In genomic region chr6:166459906-166460305, GRCh38 we compare ENCODE assay signal across 17 cellular contexts.
A peak's percentile ranks its signal among the peaks of the same experiment; 100 is the strongest.
DNase-seq lines count a peak whose midpoint lies in the region; ATAC-seq and TF ChIP-seq lines count a peak whose summit lies in the region.
"Had no signal": no experiment of that assay in that cellular context is flagged by ENCODE, and none has a peak within 500 bp of the region (broad histone marks: within the 10 kb centered on the region; RNA-seq: fewer than 3 reads in every experiment).

No MANE protein-coding gene starts in this region.

- H3K27me3 Mint-ChIP-seq in memory B cell (no peaks in the 10 kb centered on the region), osteocyte (ENCODE audit: unreplicated experiment) (no peaks in the 10 kb centered on the region)
- H3K27me3 Mint-ChIP-seq in stimulated activated memory B cell treated with anti-CD40 and anti-IgM and Interleukin-4, amounts not matched to agents 10 μg/mL and 1 μg/mL and 100 μg/mL, for 72 hours = no peaks in the 10 kb centered on the region
- H3K27me3 Mint-ChIP-seq: B cell had no signal

- TF ChIP-seq CTCF in RWPE1 (conservative IDR thresholded peaks at IDR 0.05; ENCODE audit: low read depth) (no peak), osteocyte (IDR thresholded peaks at IDR 0.05) (no peak)

- H3K4me3 Mint-ChIP-seq in memory B cell (no peak overlapping the region), osteocyte (ENCODE audit: unreplicated experiment) (no peak overlapping the region)
- no peak overlapping the region for H3K4me3 Mint-ChIP-seq in stimulated activated memory B cell treated with anti-CD40 and anti-IgM and Interleukin-4, amounts not matched to agents 10 μg/mL and 1 μg/mL and 100 μg/mL, for 72 hours
- H3K4me3 Mint-ChIP-seq: CD14-positive monocyte; CD8-positive, alpha-beta T cell; GM23338; H9 had no signal

- H3K9me3 ChIP-seq in BLaER1 treated with 17β-estradiol and CSF1 and Interleukin-3, amounts not matched to agents 10 nM and 100 nM (replicated peaks in 1 of 11) = peaks cover 13 to 20% (median 17%) of the 10 kb centered on the region in 11 experiments

- H3K9ac ChIP-seq in BLaER1 treated with 17β-estradiol and CSF1 and Interleukin-3, amounts not matched to agents 10 nM and 100 nM = peak overlapping the region in 6 of 11 experiments; percentile 59 to 85 (median 82); a peak in 10 of 22 replicates

- H3K4me1 ChIP-seq in BLaER1 treated with 17β-estradiol and CSF1 and Interleukin-3, amounts not matched to agents 10 nM and 100 nM = peaks cover 37 to 79% (median 73%) of the 10 kb centered on the region in 10 experiments

- H3K4me1 Mint-ChIP-seq in memory B cell = peaks cover 21% of the 10 kb centered on the region
- peaks cover 41% of the 10 kb centered on the region for H3K4me1 Mint-ChIP-seq in stimulated activated memory B cell treated with anti-CD40 and anti-IgM and Interleukin-4, amounts not matched to agents 10 μg/mL and 1 μg/mL and 100 μg/mL, for 72 hours
- peaks cover 15% of the 10 kb centered on the region for H3K4me1 Mint-ChIP-seq in osteocyte (ENCODE audit: unreplicated experiment)

- peak overlapping the region in 9 of 11 experiments; percentile 75 to 96 (median 86); a peak in 18 of 22 replicates for H3K4me2 ChIP-seq in BLaER1 treated with 17β-estradiol and CSF1 and Interleukin-3, amounts not matched to agents 10 nM and 100 nM
- H3K4me2 ChIP-seq: GM23338 had no signal

- H3K36me3 Mint-ChIP-seq in memory B cell (peaks cover 6% of the 10 kb centered on the region), osteocyte (ENCODE audit: unreplicated experiment) (peaks cover 23% of the 10 kb centered on the region)
- peaks cover 13% of the 10 kb centered on the region for H3K36me3 Mint-ChIP-seq in stimulated activated memory B cell treated with anti-CD40 and anti-IgM and Interleukin-4, amounts not matched to agents 10 μg/mL and 1 μg/mL and 100 μg/mL, for 72 hours
- H3K36me3 Mint-ChIP-seq: CD8-positive, alpha-beta T cell had no signal

- H3K36me3 ChIP-seq in BLaER1 treated with 17β-estradiol and CSF1 and Interleukin-3, amounts not matched to agents 10 nM and 100 nM = peaks cover 0 to 14% (median 5%) of the 10 kb centered on the region in 11 experiments; a peak in 9 of 22 replicates

- DNase-seq in RWPE1 (ENCODE audit: low spot score) = no peak
- DNase-seq in memory B cell (ENCODE audit: low spot score in 2 of 2) = no peak
- no peak for DNase-seq in osteocyte (ENCODE audit: extremely low spot score, unreplicated experiment)
- no peak for DNase-seq in NCI-H748 (lab: John Stamatoyannopoulos, UW; ENCODE audit: unreplicated experiment)
- DNase-seq in activated effector memory CD4-positive, alpha-beta T cell treated with anti-CD3 and anti-CD28 coated beads, Interleukin-2, amount 50 U/mL, for 16 hours = no peak
- DNase-seq: ACHN; CD8-positive, alpha-beta T cell; COR-L47; DMS153; DMS79 treated with DMSO at 0.1 percent for 48 hours; GDM1; H9 had no signal

- H3K27ac ChIP-seq in BLaER1 treated with 17β-estradiol and CSF1 and Interleukin-3, amounts not matched to agents 10 nM and 100 nM = peak overlapping the region in 8 of 11 experiments; percentile 60 to 96 (median 92); a peak in 17 of 22 replicates
- peak overlapping the region; percentile 85 for H3K27ac ChIP-seq in RWPE1

- no peaks in the 10 kb centered on the region; a peak in 1 of 22 replicates for H4K20me1 ChIP-seq in BLaER1 treated with 17β-estradiol and CSF1 and Interleukin-3, amounts not matched to agents 10 nM and 100 nM

- H3K4me3 ChIP-seq in BLaER1 treated with 17β-estradiol and CSF1 and Interleukin-3, amounts not matched to agents 10 nM and 100 nM = no peak overlapping the region
- H3K4me3 ChIP-seq: GM23338 had no signal

- H3K27ac Mint-ChIP-seq in memory B cell = peak overlapping the region; percentile 41
- H3K27ac Mint-ChIP-seq in stimulated activated memory B cell treated with anti-CD40 and anti-IgM and Interleukin-4, amounts not matched to agents 10 μg/mL and 1 μg/mL and 100 μg/mL, for 72 hours = peak overlapping the region; percentile 70
- no peak overlapping the region for H3K27ac Mint-ChIP-seq in osteocyte (ENCODE audit: unreplicated experiment)
- H3K27ac Mint-ChIP-seq: B cell; CD8-positive, alpha-beta T cell; GM23338 had no signal

- no peaks in the 10 kb centered on the region for H3K9me3 Mint-ChIP-seq in memory B cell
- no peaks in the 10 kb centered on the region for H3K9me3 Mint-ChIP-seq in stimulated activated memory B cell treated with anti-CD40 and anti-IgM and Interleukin-4, amounts not matched to agents 10 μg/mL and 1 μg/mL and 100 μg/mL, for 72 hours
- H3K9me3 Mint-ChIP-seq in osteocyte (ENCODE audit: unreplicated experiment) = no peaks in the 10 kb centered on the region
- H3K9me3 Mint-ChIP-seq: GM23338 had no signal

- CTCF ChIA-PET in RWPE1 (lab: Yijun Ruan, JAX) = no interaction called here

- POLR2A ChIA-PET in RWPE1 (lab: Yijun Ruan, JAX; ENCODE audit: low non-redundant PET) = no interaction called here

- peaks cover 0 to 26% (median 0%) of the 10 kb centered on the region in 11 experiments; a peak in 4 of 22 replicates for H3K27me3 ChIP-seq in BLaER1 treated with 17β-estradiol and CSF1 and Interleukin-3, amounts not matched to agents 10 nM and 100 nM

- ATAC-seq in memory B cell (ENCODE audit: low read depth) = no peak
- ATAC-seq in stimulated activated memory B cell treated with anti-CD40 and anti-IgM and Interleukin-4, amounts not matched to agents 10 μg/mL and 1 μg/mL and 100 μg/mL, for 72 hours = no peak
- ATAC-seq: CD8-positive, alpha-beta T cell had no signal
